In genomic region chr14:65479386-65479785, GRCh38 we compare ENCODE assay signal across 21 cellular contexts.
"Had no signal": no experiment of that assay in that cellular context is flagged by ENCODE, and none has a peak within 500 bp of the region (broad histone marks: within the 10 kb centered on the region; RNA-seq: fewer than 3 reads in every experiment).

No MANE protein-coding gene starts in this region.

- FAIRE-seq: kidney, TTC549 had no signal

- H3K27me3 Mint-ChIP-seq: activated CD4-positive, alpha-beta T cell treated with anti-CD3 and anti-CD28 coated beads for 36 hours had no signal

- H3K4me1 ChIP-seq: ascending aorta, uterus had no signal

- H3K4me3 Mint-ChIP-seq: activated CD4-positive, alpha-beta T cell treated with anti-CD3 and anti-CD28 coated beads for 36 hours; mesothelial cell of epicardium; nephron progenitor cell had no signal

- H3K27ac Mint-ChIP-seq: mesothelial cell of epicardium, nephron progenitor cell had no signal

- H3K27me3 ChIP-seq: ascending aorta, breast epithelium, gastrocnemius medialis, sigmoid colon, spleen, thyroid gland, uterus had no signal

- H3K9me3 ChIP-seq: ascending aorta, breast epithelium, gastrocnemius medialis, sigmoid colon, spleen, thyroid gland, uterus had no signal

- H3K27ac ChIP-seq: ascending aorta, breast epithelium, coronary artery, gastrocnemius medialis, spleen, thyroid gland, uterus had no signal

- H3K36me3 ChIP-seq: ascending aorta, breast epithelium, gastrocnemius medialis, sigmoid colon, spleen, thyroid gland, uterus had no signal

- ATAC-seq: gastrocnemius medialis, left lobe of liver had no signal

- DNase-seq: activated CD4-positive, alpha-beta T cell treated with anti-CD3 and anti-CD28 coated beads for 36 hours; activated naive CD4-positive, alpha-beta T cell treated with Interleukin-2 at 50 U/mL for 16 hours; effector CD4-positive, alpha-beta T cell; gastrocnemius medialis; head of caudate nucleus; kidney; nephron progenitor cell; occipital lobe; posterior cingulate gyrus; sigmoid colon; spleen; stimulated activated naive CD4-positive, alpha-beta T cell; thyroid gland; uterus had no signal

- H3K4me3 ChIP-seq: ascending aorta, breast epithelium, coronary artery, gastrocnemius medialis, lung, sigmoid colon, spleen, thyroid gland, uterus had no signal
